Comparison of ENCODE assay signal across 8 cellular contexts in the genomic region with DNA sequence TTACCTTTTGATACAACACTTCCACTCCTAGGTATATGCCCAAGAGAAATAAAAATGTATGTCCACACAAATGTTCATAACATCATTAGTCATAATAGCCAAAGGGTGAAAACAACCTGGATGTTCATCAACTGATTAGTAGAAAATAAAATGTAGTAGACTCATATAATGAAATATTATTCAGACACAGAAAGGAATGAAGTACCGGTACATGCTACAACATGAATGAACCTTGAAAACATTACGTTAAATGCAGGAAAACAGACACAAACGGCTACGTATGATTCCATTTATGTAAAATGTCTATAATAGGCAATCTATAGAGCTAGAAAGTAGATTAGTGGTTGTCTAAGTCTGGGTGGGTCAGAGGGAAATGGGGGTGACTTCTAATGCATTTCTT.
"Had no signal": no experiment of that assay in that cellular context is flagged by ENCODE, and none has a peak within 500 bp of the region (broad histone marks: within the 10 kb centered on the region; RNA-seq: fewer than 3 reads in every experiment).

No MANE protein-coding gene starts in this region.

- FAIRE-seq: G401.6, GM12878, GM12891, GM12892, GM18507, GM19239 had no signal

- H3K4me3 ChIP-seq: GM12878 had no signal

- DNase-seq: GDM1, GF-D8 had no signal

- ATAC-seq: GM12878 had no signal
